8 cellular contexts compared by ENCODE assay signal in genomic region chr12:46342562-46343033, GRCh38. TPM values are rescaled to one million over a fixed set of nuclear protein-coding genes. Genes with fewer than 3 reads are reported as not detected.
DNase-seq lines count a peak whose midpoint lies in the region; ATAC-seq, FAIRE-seq and TF ChIP-seq lines count a peak whose summit lies in the region.

No MANE protein-coding gene starts in this region.

- ATAC-seq in GM18907 (IDR thresholded peaks at IDR 0.05; ENCODE audit: unreplicated experiment), result peak; percentile 58
- ATAC-seq in RWPE2 (ENCODE audit: low read depth), result peak; percentile 88

- WGBS in lower leg skin, 2 donors, result 45 to 55% methylated on average over 3 of the region's 3 CpGs

- no peak for FAIRE-seq in GM12891 (lab: Jason Lieb, UNC)

- no peaks in the 10 kb centered on the region for H3K9me3 ChIP-seq in RWPE2 (ENCODE audit: severe bottlenecking)

- TF ChIP-seq CTCF in AG09309 (IDR thresholded peaks at IDR 0.05; ENCODE audit: control insufficient read depth, insufficient read depth, low read depth, low read length, missing control alignments) (peak; percentile 40), RWPE2 (IDR thresholded peaks at IDR 0.05; ENCODE audit: poor library complexity, severe bottlenecking) (peak; percentile 52), lower leg skin (IDR thresholded peaks at IDR 0.05) (no peak)

- no peaks in the 10 kb centered on the region for H3K27me3 ChIP-seq in RWPE2 (ENCODE audit: insufficient read depth, poor library complexity, severe bottlenecking)

- intact Hi-C loops in lower leg skin (cut with DNase I; ENCODE audit: low total_unique reads), result no loop called here

- DNase-seq in AG09309 (ENCODE audit: low read depth) (no peak), RWPE2 (ENCODE audit: low spot score) (no peak), dermis blood vessel endothelial cell (peak; percentile 75), midbrain (lab: John Stamatoyannopoulos, UW) (peak; percentile 48), lower leg skin (ENCODE audit: low spot score in 2 of 2) (no peak), GM12891 (ENCODE audit: insufficient read length, low spot score) (no peak), kidney glomerular epithelial cell (lab: John Stamatoyannopoulos, UW) (no peak)

- TF ChIP-seq POLR2A in lower leg skin (IDR thresholded peaks at IDR 0.05) (no peak), GM12891 (IDR thresholded peaks at IDR 0.05; ENCODE audit: low read depth, low read length) (no peak)

- H3K36me3 ChIP-seq in RWPE2 (ENCODE audit: low read depth), result no peaks in the 10 kb centered on the region

- no peak overlapping the region for H3K27ac ChIP-seq in RWPE2 (ENCODE audit: poor library complexity, severe bottlenecking)

- H3K4me1 ChIP-seq in RWPE2 (ENCODE audit: insufficient read depth, poor library complexity, severe bottlenecking), result peaks cover 6% of the 10 kb centered on the region

- H3K4me3 ChIP-seq in AG09309 (ENCODE audit: control insufficient read depth, low read depth, low read length) (no peak overlapping the region), RWPE2 (ENCODE audit: severe bottlenecking) (no peak overlapping the region), lower leg skin (ENCODE audit: low read depth, poor library complexity, severe bottlenecking) (no peak overlapping the region)

TF ChIP-seq in GM12891, 5 proteins besides CTCF, POLR2A, EP300 and RAD21:
- TF ChIP-seq PAX5 (IDR thresholded peaks at IDR 0.05; ENCODE audit: insufficient read depth, low read length, severe bottlenecking) (no peak), POLR2AphosphoS5 (IDR thresholded peaks at IDR 0.05; ENCODE audit: low read depth, low read length) (no peak), POU2F2 (IDR thresholded peaks at IDR 0.05; ENCODE audit: low read depth, low read length) (no peak), TAF1 (IDR thresholded peaks at IDR 0.05; ENCODE audit: low read depth, low read length) (no peak), SPI1 (IDR thresholded peaks at IDR 0.05; ENCODE audit: low read depth, low read length) (no peak)

RNA-seq across cellular contexts. Expression of gene SLC38A2, which starts 30.0 kb away (rescaled TPM):
- 618 and 745 TPM in 2 replicates for total RNA-seq in dermis blood vessel endothelial cell
- total RNA-seq in lower leg skin, result 1,000 to 10,000 TPM in 1 of 4 donors, 100 to 1,000 TPM in 3; 487 to 1,086 (median 587) TPM
- 31.8 TPM for polyA plus RNA-seq in GM12891 (2012; ENCODE audit: low read depth, missing spikeins)

Comparison
In these comparisons a context has a peak if more than half of its experiments do, and no peak if none do; other contexts are left out.
1. DNase-seq: peak in dermis blood vessel endothelial cell (single experiment) and midbrain (single experiment); none in AG09309 (single experiment), RWPE2 (single experiment), lower leg skin (0 of 2), GM12891 (single experiment) and kidney glomerular epithelial cell (single experiment).
2. CTCF ChIP-seq: peak in AG09309 (single experiment) and RWPE2 (single experiment); none in lower leg skin (0 of 3).